13 cellular contexts compared by ENCODE assay signal in the genomic region with DNA sequence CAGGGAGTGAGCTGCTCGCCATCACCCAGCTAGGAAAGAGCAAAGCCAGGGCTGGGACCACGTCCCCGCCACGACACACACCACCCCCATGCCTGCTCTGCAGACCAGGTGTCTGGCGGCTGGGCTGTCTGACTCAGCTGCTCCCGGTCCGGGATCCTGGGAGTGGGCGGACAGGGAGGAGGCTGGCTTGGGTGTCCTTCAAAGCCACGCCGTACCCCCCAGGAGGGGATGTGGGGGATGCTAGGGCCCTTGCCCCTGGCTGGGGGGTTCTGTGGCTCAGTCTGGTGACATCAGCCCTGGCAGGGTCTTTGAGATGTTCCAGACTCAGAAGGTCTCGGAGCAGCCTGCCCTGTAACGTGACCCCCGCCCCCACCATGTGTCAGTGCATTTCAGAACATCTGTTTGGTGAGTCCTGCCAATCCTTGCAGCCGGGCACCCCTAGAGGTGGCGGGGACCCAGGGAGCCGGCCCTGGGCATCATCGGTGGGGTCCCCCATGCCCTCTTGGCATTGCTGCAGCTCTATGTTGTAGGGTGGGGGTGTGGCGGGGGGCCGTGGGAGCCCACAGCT.
DNase-seq lines count a peak whose midpoint lies in the region; ATAC-seq, FAIRE-seq and TF ChIP-seq lines count a peak whose summit lies in the region.
"Had no signal": no experiment of that assay in that cellular context is flagged by ENCODE, and none has a peak within 500 bp of the region (broad histone marks: within the 10 kb centered on the region; RNA-seq: fewer than 3 reads in every experiment).

No MANE protein-coding gene starts in this region.

- FAIRE-seq in astrocyte (lab: Jason Lieb, UNC) = no peak
- FAIRE-seq: GM12891 had no signal

- H3K9ac ChIP-seq in astrocyte (ENCODE audit: low read length) = no peak overlapping the region

- peak; percentile 49 to 55 for ATAC-seq in gastrocnemius medialis
- ATAC-seq in CD8-positive, alpha-beta T cell = no peak
- no peak for ATAC-seq in HG03025 (IDR thresholded peaks at IDR 0.05; ENCODE audit: low FRiP score, unreplicated experiment)

- CTCF ChIA-PET in CD8-positive, alpha-beta T cell (lab: Charles Lee) = no interaction called here

- POLR2A ChIA-PET in CD8-positive, alpha-beta T cell (lab: Charles Lee) = no interaction called here

- no peaks in the 10 kb centered on the region for H3K79me2 ChIP-seq in astrocyte (ENCODE audit: insufficient read depth, low read length)

- peaks cover 18% of the 10 kb centered on the region for H3K4me1 Mint-ChIP-seq in astrocyte (ENCODE audit: low read depth, unreplicated experiment)
- H3K4me1 Mint-ChIP-seq in CD8-positive, alpha-beta T cell (ENCODE audit: low read depth) = no peaks in the 10 kb centered on the region

- peak overlapping the region; percentile 26 for H2AFZ ChIP-seq in astrocyte (ENCODE audit: low read depth, low read length)

- H3K36me3 Mint-ChIP-seq in astrocyte (ENCODE audit: low read depth, unreplicated experiment) = no peaks in the 10 kb centered on the region
- H3K36me3 Mint-ChIP-seq in CD8-positive, alpha-beta T cell = no peaks in the 10 kb centered on the region
- H3K36me3 Mint-ChIP-seq: CD4-positive, alpha-beta memory T cell had no signal

- H3K4me2 ChIP-seq in astrocyte (ENCODE audit: low read length) = peak overlapping the region; percentile 65

- no peaks in the 10 kb centered on the region for H4K20me1 ChIP-seq in astrocyte (ENCODE audit: insufficient read depth, low read length)

- H3K36me3 ChIP-seq in H7 (replicated peaks; ENCODE audit: control insufficient read depth, insufficient read depth, low read length) (no peaks in the 10 kb centered on the region; the same call in 1 of the 2 replicates), astrocyte (ENCODE audit: insufficient read depth, low read length) (no peaks in the 10 kb centered on the region), right atrium auricular region (no peaks in the 10 kb centered on the region), gastrocnemius medialis (no peaks in the 10 kb centered on the region)
- no peaks in the 10 kb centered on the region for H3K36me3 ChIP-seq in CD8-positive, alpha-beta T cell (ENCODE audit: insufficient read depth, low read length)

- H3K9me3 Mint-ChIP-seq in astrocyte (ENCODE audit: unreplicated experiment) = no peaks in the 10 kb centered on the region
- no peaks in the 10 kb centered on the region for H3K9me3 Mint-ChIP-seq in CD8-positive, alpha-beta T cell

- H3K27ac Mint-ChIP-seq in astrocyte (ENCODE audit: unreplicated experiment) = no peak overlapping the region
- H3K27ac Mint-ChIP-seq in CD8-positive, alpha-beta T cell = no peak overlapping the region
- H3K27ac Mint-ChIP-seq: CD4-positive, alpha-beta memory T cell had no signal

- intact Hi-C loops in gastrocnemius medialis (cut with DNase I; ENCODE audit: low total_unique reads) = no loop called here
- intact Hi-C loops in CD8-positive, alpha-beta T cell (cut with DNase I, micrococcal nuclease) = no loop called here

- H3K4me3 ChIP-seq in H7 (ENCODE audit: insufficient read depth, low read depth, low read length) = no peak overlapping the region
- no peak overlapping the region for H3K4me3 ChIP-seq in astrocyte (ENCODE audit: insufficient read depth, low read depth, low read length)
- no peak overlapping the region for H3K4me3 ChIP-seq in right atrium auricular region
- no peak overlapping the region for H3K4me3 ChIP-seq in gastrocnemius medialis
- H3K4me3 ChIP-seq in CD8-positive, alpha-beta T cell (ENCODE audit: low read depth, low read length) = no peak overlapping the region

- in situ Hi-C loops in gastrocnemius medialis (cut with MboI; ENCODE audit: low sequenced_read_pairs in 4 of 4) = no loop called here

- H3K4me1 ChIP-seq in astrocyte (ENCODE audit: insufficient read depth, low read length) = peaks cover 15% of the 10 kb centered on the region
- peaks cover 0 to 41% of the 10 kb centered on the region in 2 donors for H3K4me1 ChIP-seq in right atrium auricular region
- H3K4me1 ChIP-seq in gastrocnemius medialis = no peaks in the 10 kb centered on the region
- no peaks in the 10 kb centered on the region for H3K4me1 ChIP-seq in CD8-positive, alpha-beta T cell (ENCODE audit: insufficient read depth, low read length)

- H3K9me3 ChIP-seq in astrocyte (ENCODE audit: insufficient read depth, low read depth, low read length) = no peaks in the 10 kb centered on the region
- H3K9me3 ChIP-seq in right atrium auricular region = no peaks in the 10 kb centered on the region
- H3K9me3 ChIP-seq in gastrocnemius medialis = no peaks in the 10 kb centered on the region
- no peaks in the 10 kb centered on the region for H3K9me3 ChIP-seq in CD8-positive, alpha-beta T cell (ENCODE audit: low read length)

- DNase-seq in H7 (peak; percentile 49), astrocyte (ENCODE audit: low read depth) (peak; percentile 50), right atrium auricular region (ENCODE audit: low spot score) (peak; percentile 68), gastrocnemius medialis (peak; percentile 35 to 58), MV-4-11 (lab: John Stamatoyannopoulos, UW) (no peak), caudate nucleus (lab: John Stamatoyannopoulos, UW) (no peak)
- DNase-seq in CD8-positive, alpha-beta T cell = no peak
- DNase-seq: activated gamma-delta T cell treated with Interleukin-2 at 50 U/mL for 16 hours; CD4-positive, alpha-beta memory T cell; effector memory CD4-positive, alpha-beta T cell; NCI-H2029 had no signal

- H3K27me3 ChIP-seq in H7 (ENCODE audit: control insufficient read depth, insufficient read depth, low read length) = no peaks in the 10 kb centered on the region
- H3K27me3 ChIP-seq in astrocyte (ENCODE audit: insufficient read depth, low read length) = peaks cover 12% of the 10 kb centered on the region
- no peaks in the 10 kb centered on the region for H3K27me3 ChIP-seq in right atrium auricular region
- peaks cover 44 to 67% (median 48%) of the 10 kb centered on the region in 3 donors for H3K27me3 ChIP-seq in gastrocnemius medialis
- no peaks in the 10 kb centered on the region for H3K27me3 ChIP-seq in CD8-positive, alpha-beta T cell (ENCODE audit: insufficient read depth, low read length)

- no peak overlapping the region for H3K4me3 Mint-ChIP-seq in astrocyte (ENCODE audit: unreplicated experiment)
- no peak overlapping the region for H3K4me3 Mint-ChIP-seq in CD8-positive, alpha-beta T cell
- H3K4me3 Mint-ChIP-seq: CD4-positive, alpha-beta memory T cell had no signal

- TF ChIP-seq CTCF in astrocyte (IDR thresholded peaks at IDR 0.05; ENCODE audit: insufficient read depth, low read depth, low read length) (no peak), right atrium auricular region (IDR thresholded peaks at IDR 0.05) (no peak), gastrocnemius medialis (IDR thresholded peaks at IDR 0.05 in 4 of 5, conservative IDR thresholded peaks at IDR 0.05 in 1 of 5) (no peak)
- TF ChIP-seq CTCF in CD8-positive, alpha-beta T cell (IDR thresholded peaks at IDR 0.05) = no peak

- H3K27me3 Mint-ChIP-seq in astrocyte (ENCODE audit: low read depth, unreplicated experiment) = peaks cover 24% of the 10 kb centered on the region
- peaks cover 49% of the 10 kb centered on the region for H3K27me3 Mint-ChIP-seq in CD8-positive, alpha-beta T cell (ENCODE audit: low read depth)

- TF ChIP-seq POLR2A in gastrocnemius medialis (IDR thresholded peaks at IDR 0.05) = no peak

- H3K27ac ChIP-seq in astrocyte (ENCODE audit: low read depth, low read length) (no peak overlapping the region), right atrium auricular region (peak overlapping the region; percentile 65 to 79), gastrocnemius medialis (peak overlapping the region; percentile 56 to 75 (median 68)), caudate nucleus (ENCODE audit: low read depth, low read length) (no peak overlapping the region)
- no peak overlapping the region for H3K27ac ChIP-seq in CD8-positive, alpha-beta T cell (ENCODE audit: low read depth, low read length)

Comparison
In these comparisons a context has a peak if more than half of its experiments do, and no peak if none do; other contexts are left out.
1. DNase-seq: peak in H7 (single experiment), astrocyte (single experiment), right atrium auricular region (single experiment) and gastrocnemius medialis (2 of 2); none in CD8-positive, alpha-beta T cell (0 of 7), MV-4-11 (single experiment) and caudate nucleus (0 of 61).
2. H3K27ac ChIP-seq: peak in right atrium auricular region (2 of 2) and gastrocnemius medialis (4 of 4); none in astrocyte (single experiment), CD8-positive, alpha-beta T cell (single experiment) and caudate nucleus (single experiment).
3. ATAC-seq: peak in gastrocnemius medialis (2 of 2); none in CD8-positive, alpha-beta T cell (single experiment) and HG03025 (single experiment).